8 cellular contexts compared by ENCODE assay signal in the genomic region with DNA sequence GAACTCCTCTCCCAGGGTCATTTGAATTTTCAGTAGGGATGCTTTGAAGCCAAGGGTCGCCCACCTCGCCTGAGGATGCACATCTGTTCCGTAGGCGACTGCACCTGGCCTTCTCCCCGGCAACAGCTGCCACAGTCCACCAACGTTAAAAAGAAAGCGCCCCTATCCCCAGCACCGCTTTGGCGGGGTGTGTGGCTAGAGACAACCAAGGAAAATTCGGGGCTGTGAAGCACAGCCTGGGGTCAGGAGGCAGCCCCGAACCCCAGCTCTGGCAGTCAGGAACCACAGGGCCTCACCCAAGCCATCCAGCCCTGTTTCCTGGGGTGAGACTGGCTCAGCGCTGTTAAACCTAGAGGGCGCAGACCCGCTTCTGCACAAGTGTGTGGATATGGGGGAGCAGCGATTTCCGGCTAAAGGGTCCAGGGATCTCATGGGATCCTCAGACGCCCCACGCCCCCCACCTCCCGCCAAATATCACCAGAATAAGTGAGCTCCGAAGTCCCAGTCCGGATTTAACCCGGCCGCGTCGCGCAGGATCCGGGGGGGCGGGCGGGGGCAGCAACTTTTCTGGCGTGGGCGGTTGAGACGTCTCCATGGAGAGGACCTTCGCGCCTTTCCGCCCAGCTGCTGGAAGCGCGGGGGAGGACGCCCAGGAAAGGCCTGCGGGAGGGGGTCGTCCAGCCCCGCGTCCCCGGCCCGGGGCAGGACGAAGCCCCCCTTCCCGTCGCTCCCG. TPM values are rescaled to one million over a fixed set of nuclear protein-coding genes. Genes with fewer than 3 reads are reported as not detected.
DNase-seq lines count a peak whose midpoint lies in the region; ATAC-seq and TF ChIP-seq lines count a peak whose summit lies in the region.

No MANE protein-coding gene starts in this region.

- peaks cover 10% of the 10 kb centered on the region for H3K36me3 ChIP-seq in HUES48 (ENCODE audit: control insufficient read depth, insufficient read depth, low read length)
- peaks cover 3% of the 10 kb centered on the region for H3K36me3 ChIP-seq in muscle layer of colon (ENCODE audit: insufficient read depth, low read length)

- H3K4me3 Mint-ChIP-seq in activated CD4-positive, alpha-beta T cell treated with anti-CD3 and anti-CD28 coated beads, Interleukin-2, amount 10 ng/mL, durations not matched to agents 7 days and 5 days: peak overlapping the region; percentile 82
- H3K4me3 Mint-ChIP-seq in type B pancreatic cell: peak overlapping the region; percentile 74

- no peaks in the 10 kb centered on the region for H3K9me3 ChIP-seq in HUES48 (ENCODE audit: control insufficient read depth, insufficient read depth, low read length)
- no peaks in the 10 kb centered on the region for H3K9me3 ChIP-seq in muscle layer of colon (ENCODE audit: low read length)

- DNase-seq in DMS 273 treated with DMSO at 0.1 percent for 48 hours (lab: John Stamatoyannopoulos, UW) (peak; percentile 54), epithelial cell of proximal tubule (ENCODE audit: low read depth) (no peak), type B pancreatic cell (ENCODE audit: extremely low spot score, unreplicated experiment) (no peak), inferior parietal cortex (ENCODE audit: extremely low spot score) (no peak)
- DNase-seq in activated CD4-positive, alpha-beta T cell treated with anti-CD3 and anti-CD28 coated beads, Interleukin-2, amount 10 ng/mL, durations not matched to agents 7 days and 5 days: peak; percentile 24

- POLR2A ChIA-PET in activated CD4-positive, alpha-beta T cell treated with anti-CD3 and anti-CD28 coated beads, Interleukin-2, amount 10 ng/mL, durations not matched to agents 7 days and 5 days (lab: Charles Lee): no interaction called here

- H3K27me3 ChIP-seq in HUES48 (ENCODE audit: control insufficient read depth, insufficient read depth, low read length): peaks cover 8% of the 10 kb centered on the region; the same call in 1 of the 2 replicates
- H3K27me3 ChIP-seq in muscle layer of colon (ENCODE audit: control insufficient read depth in 1 of 2, insufficient read depth in 2 of 2, low read length in 2 of 2): no peaks in the 10 kb centered on the region

- H3K4me1 Mint-ChIP-seq in activated CD4-positive, alpha-beta T cell treated with anti-CD3 and anti-CD28 coated beads, Interleukin-2, amount 10 ng/mL, durations not matched to agents 7 days and 5 days: peaks cover 36% of the 10 kb centered on the region
- no peaks in the 10 kb centered on the region for H3K4me1 Mint-ChIP-seq in type B pancreatic cell (ENCODE audit: unreplicated experiment)

- peak overlapping the region; percentile 88 for H3K27ac Mint-ChIP-seq in activated CD4-positive, alpha-beta T cell treated with anti-CD3 and anti-CD28 coated beads, Interleukin-2, amount 10 ng/mL, durations not matched to agents 7 days and 5 days
- H3K27ac Mint-ChIP-seq in type B pancreatic cell: no peak overlapping the region

- no peaks in the 10 kb centered on the region for H3K9me3 Mint-ChIP-seq in activated CD4-positive, alpha-beta T cell treated with anti-CD3 and anti-CD28 coated beads, Interleukin-2, amount 10 ng/mL, durations not matched to agents 7 days and 5 days
- no peaks in the 10 kb centered on the region for H3K9me3 Mint-ChIP-seq in type B pancreatic cell

- H3K36me3 Mint-ChIP-seq in activated CD4-positive, alpha-beta T cell treated with anti-CD3 and anti-CD28 coated beads, Interleukin-2, amount 10 ng/mL, durations not matched to agents 7 days and 5 days (ENCODE audit: low read depth): peaks cover 22% of the 10 kb centered on the region
- H3K36me3 Mint-ChIP-seq in type B pancreatic cell: peaks cover 3% of the 10 kb centered on the region

- CTCF ChIA-PET in activated CD4-positive, alpha-beta T cell treated with anti-CD3 and anti-CD28 coated beads, Interleukin-2, amount 10 ng/mL, durations not matched to agents 7 days and 5 days (lab: Charles Lee): interaction anchor here (0.7 to 2.2 kb wide), 6 partner anchors 9 to 149 kb away, joined by 3 to 7 read pairs (median 4); no protein-coding TSS in a partner anchor

- peaks cover 4% of the 10 kb centered on the region for H3K27me3 Mint-ChIP-seq in activated CD4-positive, alpha-beta T cell treated with anti-CD3 and anti-CD28 coated beads, Interleukin-2, amount 10 ng/mL, durations not matched to agents 7 days and 5 days
- H3K27me3 Mint-ChIP-seq in type B pancreatic cell: peaks cover 8% of the 10 kb centered on the region

- peaks cover 12% of the 10 kb centered on the region for H3K4me1 ChIP-seq in HUES48 (ENCODE audit: control insufficient read depth, insufficient read depth, low read length)
- H3K4me1 ChIP-seq in muscle layer of colon (ENCODE audit: insufficient read depth, low read length): peaks cover 10% of the 10 kb centered on the region

- peak overlapping the region; percentile 58 for H3K4me3 ChIP-seq in HUES48 (ENCODE audit: low read depth, low read length)
- peak overlapping the region; percentile 74 for H3K4me3 ChIP-seq in epithelial cell of proximal tubule (ENCODE audit: low read depth, low read length)
- H3K4me3 ChIP-seq in muscle layer of colon (ENCODE audit: low read depth in 1 of 2, low read length in 2 of 2): peak overlapping the region; percentile 52 to 60

- H3K9ac ChIP-seq in HUES48 (ENCODE audit: low read depth, low read length): peak overlapping the region; percentile 70
- no peak overlapping the region for H3K9ac ChIP-seq in muscle layer of colon (ENCODE audit: low read length)

- H3K27ac ChIP-seq in HUES48 (ENCODE audit: low read depth, low read length): no peak overlapping the region
- peak overlapping the region; percentile 19 for H3K27ac ChIP-seq in muscle layer of colon (ENCODE audit: low read depth, low read length)

- peak; percentile 37 for ATAC-seq in GM21390 (IDR thresholded peaks at IDR 0.05; ENCODE audit: unreplicated experiment)

- no peak for TF ChIP-seq CTCF in epithelial cell of proximal tubule (conservative IDR thresholded peaks at IDR 0.05; ENCODE audit: low read depth, low read length)
- TF ChIP-seq CTCF in type B pancreatic cell (conservative IDR thresholded peaks at IDR 0.05): no peak

RNA-seq across cellular contexts. Expression of gene ZC3HAV1L, which starts 0.8 kb away (rescaled TPM):
- total RNA-seq in activated CD4-positive, alpha-beta T cell treated with anti-CD3 and anti-CD28 coated beads, Interleukin-2, amount 10 ng/mL, durations not matched to agents 7 days and 5 days: 10 to 100 TPM; 14.9 to 16.5 TPM
- 15.8 and 39.3 TPM in 2 replicates for total RNA-seq in epithelial cell of proximal tubule
- 3.1 and 31.3 TPM in 2 replicates for total RNA-seq in type B pancreatic cell (ENCODE audit: low replicate concordance)

RNA-seq across cellular contexts. Expression of gene KIAA1549, which starts 53.8 kb away (rescaled TPM):
- total RNA-seq in activated CD4-positive, alpha-beta T cell treated with anti-CD3 and anti-CD28 coated beads, Interleukin-2, amount 10 ng/mL, durations not matched to agents 7 days and 5 days: under 1 TPM; 0.12 TPM
- total RNA-seq in epithelial cell of proximal tubule: 1.8 and 4.3 TPM in 2 replicates
- total RNA-seq in type B pancreatic cell (ENCODE audit: low replicate concordance): 14.0 and 24.4 TPM in 2 replicates

Comparison
In these comparisons a context has a peak if more than half of its experiments do, and no peak if none do; other contexts are left out.
1. DNase-seq: peak in DMS 273 treated with DMSO at 0.1 percent for 48 hours (single experiment) and activated CD4-positive, alpha-beta T cell treated with anti-CD3 and anti-CD28 coated beads, Interleukin-2, amount 10 ng/mL, durations not matched to agents 7 days and 5 days (single experiment); none in epithelial cell of proximal tubule (single experiment), type B pancreatic cell (single experiment) and inferior parietal cortex (single experiment).
2. Peak in every context shown above with its lines, with median percentiles within 50 percentile points of each other: H3K4me3 ChIP-seq.